In genomic region chr9:129570450-129571297, GRCh38 we compare ENCODE assay signal across 8 cellular contexts. TPM values are rescaled to one million over a fixed set of nuclear protein-coding genes. Genes with fewer than 3 reads are reported as not detected.
A peak's percentile ranks its signal among the peaks of the same experiment; 100 is the strongest.
DNase-seq lines count a peak whose midpoint lies in the region; ATAC-seq, FAIRE-seq and TF ChIP-seq lines count a peak whose summit lies in the region.

No MANE protein-coding gene starts in this region.

- FAIRE-seq in A549 (lab: Jason Lieb, UNC) (peak; percentile 18), GM18507 (lab: Jason Lieb, UNC) (peak; percentile 26)

- H3K36me3 ChIP-seq in adipocyte (ENCODE audit: control insufficient read depth, insufficient read depth, low read length, severe bottlenecking), result no peaks in the 10 kb centered on the region

- no peak for TF ChIP-seq RAD21 in A549 (conservative IDR thresholded peaks at IDR 0.05 in 1 of 2, IDR thresholded peaks at IDR 0.05 in 1 of 2)

- H3K9ac ChIP-seq in adipocyte (ENCODE audit: low read length), result peak overlapping the region; percentile 76

- TF ChIP-seq EP300 in A549 (IDR thresholded peaks at IDR 0.05), result peak in 1 of 2 experiments; percentile 74; a peak in 2 of 5 replicates

- DNase-seq in A549 (ENCODE audit: low read depth in 1 of 2, low spot score in 1 of 2) (peak; percentile 72 to 95), GM18507 (ENCODE audit: extremely low spot score, insufficient read length, low read depth) (no peak), adipocyte (ENCODE audit: low read depth) (peak; percentile 94), hepatic stellate cell (ENCODE audit: low spot score) (peak; percentile 84), cortex of kidney (lab: John Stamatoyannopoulos, UW) (no peak)
- DNase-seq in stimulated activated CD4-positive, alpha-beta T cell treated with anti-CD3 and anti-CD28 coated beads, Interleukin-4, amount 100 ng/mL, for 24 hours, result peak; percentile 22

- peaks cover 18% of the 10 kb centered on the region; the same call in 2 of the 3 replicates for H3K9me3 ChIP-seq in A549
- H3K9me3 ChIP-seq in adipocyte (ENCODE audit: control insufficient read depth, low read length), result no peaks in the 10 kb centered on the region

- H3K4me1 ChIP-seq in A549, result peaks cover 57% of the 10 kb centered on the region
- peaks cover 39% of the 10 kb centered on the region for H3K4me1 ChIP-seq in adipocyte (ENCODE audit: control insufficient read depth, insufficient read depth, low read length)

- 4% methylated on average over 14 of the region's 14 CpGs for WGBS in A549 (ENCODE audit: missing lambda C conversion rate)

- POLR2A ChIA-PET in A549 (lab: Yijun Ruan, JAX), result interaction anchor here (0.6 to 4.9 kb wide), 14 partner anchors 13 to 397 kb away, joined by 3 to 44 read pairs (median 8); partner anchors contain the start of gene IER5L

- H3K4me3 ChIP-seq in A549 (no peak overlapping the region), adipocyte (ENCODE audit: low read length) (no peak overlapping the region)

- peak overlapping the region; percentile 98 for H3K4me2 ChIP-seq in A549

- peak overlapping the region; percentile 99 to 100 for H3K27ac ChIP-seq in A549

- CTCF ChIA-PET in A549 (lab: Yijun Ruan, JAX), result interaction anchor here (0.6 to 4.2 kb wide), 24 partner anchors 9 to 439 kb away, joined by 3 to 29 read pairs (median 4); partner anchors contain the start of gene IER5L

- no peaks in the 10 kb centered on the region for H3K27me3 ChIP-seq in adipocyte (replicated peaks; ENCODE audit: control insufficient read depth, insufficient read depth, low read length)

- ATAC-seq in A549, result peak; percentile 51 to 63
- no peak for ATAC-seq in HG02798 (IDR thresholded peaks at IDR 0.05; ENCODE audit: poor library complexity, unreplicated experiment)
- no peak for ATAC-seq in GM19397 (IDR thresholded peaks at IDR 0.05; ENCODE audit: unreplicated experiment)

- TF ChIP-seq CTCF in A549 (IDR thresholded peaks at IDR 0.05), result no peak

- peak; percentile 17; the same call in 1 of the 2 replicates for TF ChIP-seq POLR2A in A549 (IDR thresholded peaks at IDR 0.05; ENCODE audit: low read length)

TF ChIP-seq in A549, 52 proteins besides CTCF, POLR2A, EP300 and RAD21 (continues in another document):
- no peak for TF ChIP-seq PBX3 (IDR thresholded peaks at IDR 0.05)
- peak; percentile 34; the same call in 1 of the 2 replicates for TF ChIP-seq NPAS2 (CRISPR knock-in tag; IDR thresholded peaks at IDR 0.05; ENCODE audit: borderline replicate concordance)
- TF ChIP-seq ZC3H11A (IDR thresholded peaks at IDR 0.05), result no peak
- no peak for TF ChIP-seq NR3C1 (IDR thresholded peaks at IDR 0.05)
- peak in 1 of 2 experiments; percentile 47; a peak in 3 of 5 replicates for TF ChIP-seq JUN (IDR thresholded peaks at IDR 0.05)
- no peak for TF ChIP-seq RCOR1 (IDR thresholded peaks at IDR 0.05; ENCODE audit: low read depth, low read length)
- peak; percentile 99 for TF ChIP-seq E2F6 (IDR thresholded peaks at IDR 0.05; ENCODE audit: borderline replicate concordance, low read depth)
- TF ChIP-seq NFE2L2 (conservative IDR thresholded peaks at IDR 0.05; ENCODE audit: low read length), result peak; percentile 100
- TF ChIP-seq MAFK (IDR thresholded peaks at IDR 0.05; ENCODE audit: partially characterized antibody), result peak; percentile 100
- peak; percentile 89 for TF ChIP-seq ZNF302 (CRISPR knock-in tag; IDR thresholded peaks at IDR 0.05)
- TF ChIP-seq MYC (IDR thresholded peaks at IDR 0.05; ENCODE audit: borderline replicate concordance, low read length), result no peak
- TF ChIP-seq CBX2 (IDR thresholded peaks at IDR 0.05; ENCODE audit: borderline replicate concordance, low read depth), result no peak
- no peak for TF ChIP-seq CBX8 (IDR thresholded peaks at IDR 0.05)
- TF ChIP-seq RFX5 (IDR thresholded peaks at IDR 0.05), result no peak
- TF ChIP-seq ATOH8 (CRISPR knock-in tag; IDR thresholded peaks at IDR 0.05; ENCODE audit: low read depth), result peak; percentile 90
- peak; percentile 18; the same call in 1 of the 2 replicates for TF ChIP-seq FOSL2 (IDR thresholded peaks at IDR 0.05)
- peak; percentile 79 for TF ChIP-seq FOSL2 (CRISPR knock-in tag; IDR thresholded peaks at IDR 0.05)
- TF ChIP-seq MAZ (IDR thresholded peaks at IDR 0.05; ENCODE audit: borderline replicate concordance, low read depth, low read length), result no peak
- TF ChIP-seq MAX (IDR thresholded peaks at IDR 0.05), result peak; percentile 98
- no peak for TF ChIP-seq BHLHE40 (IDR thresholded peaks at IDR 0.05; ENCODE audit: low read depth, low read length)
- peak; percentile 95 for TF ChIP-seq HOXB5 (CRISPR knock-in tag; IDR thresholded peaks at IDR 0.05)
- no peak for TF ChIP-seq HMGXB4 (CRISPR knock-in tag; IDR thresholded peaks at IDR 0.05; ENCODE audit: borderline replicate concordance)
- peak; percentile 42; the same call in 1 of the 2 replicates for TF ChIP-seq KDM1A (IDR thresholded peaks at IDR 0.05; ENCODE audit: low read depth)
- TF ChIP-seq SMC3 (IDR thresholded peaks at IDR 0.05), result peak; percentile 21; the same call in 1 of the 3 replicates
- 0 out of 2 replicates have a peak, but pooled peaks have one; percentile 21 for TF ChIP-seq ESRRA (IDR thresholded peaks at IDR 0.05; ENCODE audit: borderline replicate concordance, low read length)
- no peak for TF ChIP-seq POLR2AphosphoS2 (conservative IDR thresholded peaks at IDR 0.05; ENCODE audit: low read length)
- TF ChIP-seq CEBPB (IDR thresholded peaks at IDR 0.05), result no peak
- peak; percentile 92 for TF ChIP-seq ZSCAN20 (CRISPR knock-in tag; IDR thresholded peaks at IDR 0.05)
- TF ChIP-seq HOXB13 (CRISPR knock-in tag; IDR thresholded peaks at IDR 0.05; ENCODE audit: low read depth), result peak; percentile 97

RNA-seq across cellular contexts. Expression of gene C9orf50, which starts 50.2 kb away (rescaled TPM):
- 0.10 TPM in 1 of 2 replicates, not detected in the other for polyA plus RNA-seq in A549 (2011; rRNA removed)
- 0.08 TPM in 1 of 2 replicates, not detected in the other for polyA plus RNA-seq in A549 (2012; cell fraction: cytosol; rRNA removed)
- 0.07 TPM in 1 of 2 replicates, not detected in the other for polyA plus RNA-seq in A549 (2012; cell fraction: nucleus; rRNA removed)
- polyA plus RNA-seq in A549 (2017; fragmentation: RNase III; extraction: RNeasy Plus Mini Kit Qiagen cat#74134 plus additional on column Dnase treatment), result 0.05 TPM in 1 of 3 replicates, not detected in the others
- not detected in 2 replicates for polyA minus RNA-seq in A549 (2011; rRNA and poly(A)+ RNA removed)

RNA-seq across cellular contexts. Expression of gene NTMT1, which starts 55.3 kb away (rescaled TPM):
- polyA plus RNA-seq in A549 (2011; rRNA removed), result 39.2 and 49.4 TPM in 2 replicates
- 114 and 118 TPM in 2 replicates for polyA plus RNA-seq in A549 (2012; cell fraction: cytosol; rRNA removed)
- 71.4 and 87.0 TPM in 2 replicates for polyA plus RNA-seq in A549 (2012; cell fraction: nucleus; rRNA removed)
- 75.8 to 96.4 TPM (median 92.2 TPM) in 3 replicates for polyA plus RNA-seq in A549 (2017; fragmentation: RNase III; extraction: RNeasy Plus Mini Kit Qiagen cat#74134 plus additional on column Dnase treatment)
- polyA minus RNA-seq in A549 (2011; rRNA and poly(A)+ RNA removed), result 29.6 and 37.6 TPM in 2 replicates

Comparison
In these comparisons a context has a peak if more than half of its experiments do, and no peak if none do; other contexts are left out.
1. ATAC-seq: peak in A549 (2 of 2); none in HG02798 (single experiment) and GM19397 (single experiment).
2. DNase-seq: peak in A549 (2 of 2), adipocyte (single experiment), hepatic stellate cell (single experiment) and stimulated activated CD4-positive, alpha-beta T cell treated with anti-CD3 and anti-CD28 coated beads, Interleukin-4, amount 100 ng/mL, for 24 hours (single experiment); none in GM18507 (single experiment) and cortex of kidney (single experiment).